Comparison of ENCODE assay signal across 8 cellular contexts in genomic region chr18:79380816-79381806, GRCh38. TPM values are rescaled to one million over a fixed set of nuclear protein-coding genes. Genes with fewer than 3 reads are reported as not detected.
DNase-seq lines count a peak whose midpoint lies in the region; ATAC-seq, FAIRE-seq and TF ChIP-seq lines count a peak whose summit lies in the region.

No MANE protein-coding gene starts in this region.

- no peak overlapping the region for H3K9ac ChIP-seq in GM23248

- no peaks in the 10 kb centered on the region for H3K4me1 ChIP-seq in GM23248 (ENCODE audit: insufficient read depth)

- ATAC-seq in GM21619 (IDR thresholded peaks at IDR 0.05; ENCODE audit: unreplicated experiment): no peak
- ATAC-seq in HG03439 (IDR thresholded peaks at IDR 0.05; ENCODE audit: unreplicated experiment): no peak

- WGBS in GM23248 (ENCODE audit: low coverage in 1 of 2, low lambda C conversion rate in 2 of 2, missing lambda C conversion rate in 2 of 2), 2 experiments: 54 to 56% methylated on average over 29 to 30 of the region's 30 CpGs

- no peaks in the 10 kb centered on the region for H3K27me3 ChIP-seq in GM23248 (replicated peaks; ENCODE audit: insufficient read depth)

- in situ Hi-C loops in GM23248 (cut with MboI): loop anchor here (5.0 kb wide), 1 partner anchor 261 kb away; no protein-coding TSS in a partner anchor

- no peaks in the 10 kb centered on the region for H3K9me2 ChIP-seq in GM23248 (ENCODE audit: insufficient read depth)

- H3K4me3 ChIP-seq in GM23248: no peak overlapping the region

- FAIRE-seq in D721Med (lab: Jason Lieb, UNC): no peak

- no peaks in the 10 kb centered on the region for H4K20me1 ChIP-seq in GM23248 (ENCODE audit: insufficient read depth)

- no peaks in the 10 kb centered on the region for H3K9me3 ChIP-seq in GM23248 (ENCODE audit: low read depth)

- no peaks in the 10 kb centered on the region for H3K79me2 ChIP-seq in GM23248 (ENCODE audit: insufficient read depth)

- H2AFZ ChIP-seq in GM23248: no peak overlapping the region

- H3K4me2 ChIP-seq in GM23248 (ENCODE audit: unreplicated experiment): no peak overlapping the region

- H3K27ac ChIP-seq in GM23248: no peak overlapping the region

- H3K36me3 ChIP-seq in GM23248 (ENCODE audit: low read depth): peaks cover 4% of the 10 kb centered on the region; the same call in 1 of the 2 replicates

- DNase-seq in D721Med (ENCODE audit: insufficient read length, low spot score) (peak; percentile 99), GM23248 (peak; percentile 67), OCI-M1 (lab: John Stamatoyannopoulos, UW) (peak; percentile 73), globus pallidus (ENCODE audit: low spot score) (peak; percentile 65), pons (ENCODE audit: low spot score) (peak; percentile 56)
- DNase-seq in activated gamma-delta T cell treated with anti-CD3 and anti-CD28 coated beads, Interleukin-2, amount 50 U/mL, for 16 hours (ENCODE audit: low read depth): peak; percentile 57

- H3F3A ChIP-seq in GM23248 (ENCODE audit: insufficient read depth): no peaks in the 10 kb centered on the region

- peak; percentile 85 for TF ChIP-seq CTCF in D721Med (IDR thresholded peaks at IDR 0.05; ENCODE audit: insufficient read depth, missing control alignments)

RNA-seq across cellular contexts. Expression of gene NFATC1, which starts 14.6 kb away (rescaled TPM):
- 6.4 and 7.5 TPM in 2 replicates for total RNA-seq in GM23248 (2014; rRNA removed; shearing (Covaris generic))
- polyA plus RNA-seq in GM23248 (2016; fragmentation: Nextera tagmentation; extraction: Ambion mirVana): 9.2 and 9.8 TPM in 2 replicates
